1 cellular context compared by ENCODE assay signal in genomic region chr5:78294250-78295034, GRCh38.
TF ChIP-seq lines count a peak whose summit lies in the region.

Gene AP3B1 (minus strand): TSS chr5:78294698. CDS start chr5:78294579, 119 bp downstream.

TF ChIP-seq in K562, 482 proteins besides CTCF, POLR2A, EP300 and RAD21 (continued from another document and continues in another):
- TF ChIP-seq PRDM10 (IDR thresholded peaks at IDR 0.05; ENCODE audit: partially characterized antibody) (peak; percentile 22), THAP12 (CRISPR knock-in tag; IDR thresholded peaks at IDR 0.05) (peak; percentile 90), MAZ (CRISPR knock-in tag; conservative IDR thresholded peaks at IDR 0.05 in 1 of 2, IDR thresholded peaks at IDR 0.05 in 1 of 2) (peak; percentile 58 to 59; a peak in 2 of 4 replicates), ZNF280A (IDR thresholded peaks at IDR 0.05; ENCODE audit: low read depth, partially characterized antibody) (no peak), POLR2H (tag; IDR thresholded peaks at IDR 0.05; ENCODE audit: low read depth) (peak; percentile 81), CREB1 (IDR thresholded peaks at IDR 0.05) (peak; percentile 71), CREB1 (CRISPR knock-in tag; IDR thresholded peaks at IDR 0.05) (peak; percentile 61), ZBTB40 (IDR thresholded peaks at IDR 0.05) (peak; percentile 60; the same call in 1 of the 2 replicates), ZBTB40 (CRISPR knock-in tag; IDR thresholded peaks at IDR 0.05) (no peak), LCOR (CRISPR knock-in tag; IDR thresholded peaks at IDR 0.05) (0 out of 2 replicates have a peak, but pooled peaks have one; percentile 55), RNF2 (IDR thresholded peaks at IDR 0.05) (peak; percentile 80), ERF (CRISPR knock-in tag; IDR thresholded peaks at IDR 0.05) (0 out of 2 replicates have a peak, but pooled peaks have one; percentile 34), BCL6 (CRISPR knock-in tag; IDR thresholded peaks at IDR 0.05) (no peak), NR4A1 (CRISPR knock-in tag; IDR thresholded peaks at IDR 0.05) (no peak), NR4A1 (tag; IDR thresholded peaks at IDR 0.05) (no peak), TAF1 (IDR thresholded peaks at IDR 0.05; ENCODE audit: control insufficient read depth, extremely low read depth, insufficient read depth, low read length, severe bottlenecking) (peak; percentile 96), SMAD1 (IDR thresholded peaks at IDR 0.05; ENCODE audit: low read depth, low read length, partially characterized antibody) (peak; percentile 48), E2F6 (IDR thresholded peaks at IDR 0.05; ENCODE audit: borderline replicate concordance in 1 of 2, extremely low read depth in 1 of 2, insufficient read depth in 1 of 2, insufficient read length in 1 of 2, low read depth in 1 of 2, low read length in 1 of 2, poor library complexity in 1 of 2, severe bottlenecking in 1 of 2) (peak in 1 of 2 experiments; percentile 46), ETV1 (tag; conservative IDR thresholded peaks at IDR 0.05; ENCODE audit: low read depth) (peak; percentile 92), KDM4B (IDR thresholded peaks at IDR 0.05; ENCODE audit: borderline replicate concordance in 2 of 2, low read depth in 1 of 2) (peak in 1 of 2 experiments; percentile 47; a peak in 1 of 4 replicates), ZNF449 (CRISPR knock-in tag; IDR thresholded peaks at IDR 0.05) (no peak), FIP1L1 (IDR thresholded peaks at IDR 0.05; ENCODE audit: low read depth, low read length, poor library complexity, severe bottlenecking) (peak; percentile 80), ZBTB33 (CRISPR knock-in tag; IDR thresholded peaks at IDR 0.05) (0 out of 2 replicates have a peak, but pooled peaks have one; percentile 40), HDAC2 (IDR thresholded peaks at IDR 0.05) (0 out of 2 replicates have a peak, but pooled peaks have one; percentile 15), NKRF (IDR thresholded peaks at IDR 0.05; ENCODE audit: borderline replicate concordance) (peak; percentile 69), MBD2 (IDR thresholded peaks at IDR 0.05; ENCODE audit: borderline replicate concordance, low read depth) (peak; percentile 65), DNMT1 (IDR thresholded peaks at IDR 0.05) (no peak)
